In genomic region chr7:14457567-14458453, GRCh38 we compare ENCODE assay signal across 8 cellular contexts.
DNase-seq lines count a peak whose midpoint lies in the region; ATAC-seq and TF ChIP-seq lines count a peak whose summit lies in the region.

No MANE protein-coding gene starts in this region.

- no peaks in the 10 kb centered on the region for H3K36me3 Mint-ChIP-seq in endodermal cell (ENCODE audit: low read depth)

- no peaks in the 10 kb centered on the region for H3K27me3 Mint-ChIP-seq in endodermal cell (ENCODE audit: insufficient read depth)

- TF ChIP-seq CTCF in endodermal cell (conservative IDR thresholded peaks at IDR 0.05): peak; percentile 93

- ATAC-seq in HG03354 (IDR thresholded peaks at IDR 0.05; ENCODE audit: poor library complexity, severe bottlenecking, unreplicated experiment): peak; percentile 76

- WGBS in endodermal cell (ENCODE audit: insufficient coverage in 1 of 2, insufficient read length in 1 of 2), 2 experiments: 26 to 40% methylated on average over 9 to 12 of the region's 13 CpGs

- H3K27ac ChIP-seq in endodermal cell (ENCODE audit: low read depth, low read length): no peak overlapping the region

- H3K36me3 ChIP-seq in endodermal cell (ENCODE audit: control insufficient read depth, insufficient read depth, low read length): no peaks in the 10 kb centered on the region

- H3K9me3 Mint-ChIP-seq in endodermal cell: peaks cover 5% of the 10 kb centered on the region

- no peak overlapping the region for H3K4me3 Mint-ChIP-seq in endodermal cell

- no peaks in the 10 kb centered on the region for H3K9me3 ChIP-seq in endodermal cell (ENCODE audit: control insufficient read depth, low read length)

- H3K9ac ChIP-seq in endodermal cell (ENCODE audit: extremely low read depth, low read length, poor library complexity, severe bottlenecking): no peak overlapping the region

- H3K4me1 Mint-ChIP-seq in endodermal cell: peaks cover 8% of the 10 kb centered on the region

- H3K27me3 ChIP-seq in endodermal cell (ENCODE audit: control insufficient read depth, insufficient read depth, low read length, poor library complexity, severe bottlenecking): no peaks in the 10 kb centered on the region

- H3K4me3 ChIP-seq in endodermal cell (ENCODE audit: low read length): no peak overlapping the region

- H3K4me1 ChIP-seq in endodermal cell (ENCODE audit: control insufficient read depth, insufficient read depth, low read length): no peaks in the 10 kb centered on the region

- DNase-seq in activated effector memory CD4-positive, alpha-beta T cell treated with anti-CD3 and anti-CD28 coated beads, Interleukin-2, amount 50 U/mL, for 16 hours: peak; percentile 71
- DNase-seq in activated effector memory CD4-positive, alpha-beta T cell treated with Interleukin-2 at 50 U/mL for 16 hours: no peak
- DNase-seq in NCI-H446 (lab: John Stamatoyannopoulos, UW) (peak; percentile 83 to 94), endodermal cell (peak; percentile 86), medulla oblongata (ENCODE audit: extremely low spot score) (peak; percentile 88)
- peak; percentile 23 to 35 for DNase-seq in activated CD4-positive, alpha-beta T cell treated with anti-CD3 and anti-CD28 coated beads for 4 hours
- peak; percentile 18 for DNase-seq in stimulated activated naive CD4-positive, alpha-beta T cell treated with Interleukin-2 at 50 U/mL for 16 hours (lab: John Stamatoyannopoulos, UW)

- H3K27ac Mint-ChIP-seq in endodermal cell: no peak overlapping the region
